ENCODE assay signal across 23 cellular contexts in the genomic region with DNA sequence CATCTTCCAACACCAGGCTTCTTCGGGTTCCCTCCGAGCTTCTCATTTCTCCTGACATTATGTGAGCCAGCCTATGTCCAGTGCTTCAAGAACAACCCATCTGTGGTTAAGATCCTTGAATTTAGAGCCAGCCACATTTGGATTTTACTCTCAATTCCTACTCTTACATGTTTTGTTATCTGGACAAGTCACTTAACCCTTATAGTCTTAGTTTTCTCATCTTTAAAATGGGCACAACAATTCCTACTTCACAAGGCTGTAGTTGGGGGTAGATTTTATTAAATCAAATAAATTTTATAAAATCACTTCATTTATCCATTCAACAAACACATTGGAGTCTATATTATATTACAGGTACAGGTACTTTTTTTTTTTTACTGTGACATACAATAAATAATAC.
"Had no signal": no experiment of that assay in that cellular context is flagged by ENCODE, and none has a peak within 500 bp of the region (broad histone marks: within the 10 kb centered on the region; RNA-seq: fewer than 3 reads in every experiment).

No MANE protein-coding gene starts in this region.

- H3K4me1 ChIP-seq: prostate gland had no signal

- H3K9me3 ChIP-seq: esophagus muscularis mucosa, gastrocnemius medialis, heart right ventricle, prostate gland, spleen, testis, tibial nerve had no signal

- H3K36me3 Mint-ChIP-seq: mesothelial cell of epicardium had no signal

- H2AFZ ChIP-seq: parathyroid adenoma had no signal

- H3K4me3 ChIP-seq: esophagus muscularis mucosa, gastrocnemius medialis, heart right ventricle, prostate gland, spleen, testis, tibial nerve had no signal

- H3K27ac Mint-ChIP-seq: effector memory CD8-positive, alpha-beta T cell; mesothelial cell of epicardium; stimulated activated naive B cell treated with anti-CD40 and anti-IgM and Interleukin-4, amounts not matched to agents 10 μg/mL and 1 μg/mL and 100 μg/mL, for 72 hours had no signal

- FAIRE-seq: islet of Langerhans had no signal

- H3K36me3 ChIP-seq: esophagus muscularis mucosa, gastrocnemius medialis, heart right ventricle, prostate gland, spleen, tibial nerve had no signal

- DNase-seq: cortex of kidney; effector memory CD8-positive, alpha-beta T cell; gastrocnemius medialis; heart right ventricle; hypothalamus; occipital lobe; spleen; stimulated activated CD4-positive, alpha-beta T cell treated with anti-CD3 and anti-CD28 coated beads, Interleukin-15, amount 100 ng/mL, for 24 hours; stimulated activated CD4-positive, alpha-beta T cell treated with anti-CD3 and anti-CD28 coated beads, Interleukin-1b, Interleukin-23, amount 100 ng/mL, for 48 hours; stimulated activated CD4-positive, alpha-beta T cell treated with anti-CD3 and anti-CD28 coated beads, Interleukin-4, amount 100 ng/mL, for 24 hours; stimulated activated naive B cell treated with anti-CD40 and anti-IgM and Interleukin-4, amounts not matched to agents 10 μg/mL and 1 μg/mL and 100 μg/mL, for 72 hours; stimulated activated naive CD8-positive, alpha-beta T cell treated with anti-CD3 and anti-CD28 coated beads, Interleukin-15, amount 100 ng/mL, for 72 hours; testis had no signal

- ATAC-seq: effector memory CD8-positive, alpha-beta T cell; gastrocnemius medialis; heart right ventricle; left lobe of liver; sciatic nerve; stimulated activated naive B cell treated with anti-CD40 and anti-IgM and Interleukin-4, amounts not matched to agents 10 μg/mL and 1 μg/mL and 100 μg/mL, for 72 hours; stimulated activated naive CD8-positive, alpha-beta T cell treated with anti-CD3 and anti-CD28 coated beads, Interleukin-15, amount 100 ng/mL, for 72 hours had no signal

- H3K27ac ChIP-seq: epithelial cell of prostate, esophagus muscularis mucosa, gastrocnemius medialis, heart right ventricle, parathyroid adenoma, prostate gland, spleen, testis, tibial nerve had no signal

- H3K9me3 Mint-ChIP-seq: mesothelial cell of epicardium; nephron; stimulated activated naive B cell treated with anti-CD40 and anti-IgM and Interleukin-4, amounts not matched to agents 10 μg/mL and 1 μg/mL and 100 μg/mL, for 72 hours had no signal

- H3K27me3 Mint-ChIP-seq: stimulated activated naive B cell treated with anti-CD40 and anti-IgM and Interleukin-4, amounts not matched to agents 10 μg/mL and 1 μg/mL and 100 μg/mL, for 72 hours; stimulated activated naive CD8-positive, alpha-beta T cell treated with anti-CD3 and anti-CD28 coated beads, Interleukin-15, amount 100 ng/mL, for 72 hours had no signal

- H3K27me3 ChIP-seq: esophagus muscularis mucosa, gastrocnemius medialis, heart right ventricle, spleen, testis, tibial nerve had no signal

- H3K4me3 Mint-ChIP-seq: effector memory CD8-positive, alpha-beta T cell; mesothelial cell of epicardium; nephron; stimulated activated naive B cell treated with anti-CD40 and anti-IgM and Interleukin-4, amounts not matched to agents 10 μg/mL and 1 μg/mL and 100 μg/mL, for 72 hours; stimulated activated naive CD8-positive, alpha-beta T cell treated with anti-CD3 and anti-CD28 coated beads, Interleukin-15, amount 100 ng/mL, for 72 hours had no signal
